ENCODE assay signal across 1 cellular context in the genomic region with DNA sequence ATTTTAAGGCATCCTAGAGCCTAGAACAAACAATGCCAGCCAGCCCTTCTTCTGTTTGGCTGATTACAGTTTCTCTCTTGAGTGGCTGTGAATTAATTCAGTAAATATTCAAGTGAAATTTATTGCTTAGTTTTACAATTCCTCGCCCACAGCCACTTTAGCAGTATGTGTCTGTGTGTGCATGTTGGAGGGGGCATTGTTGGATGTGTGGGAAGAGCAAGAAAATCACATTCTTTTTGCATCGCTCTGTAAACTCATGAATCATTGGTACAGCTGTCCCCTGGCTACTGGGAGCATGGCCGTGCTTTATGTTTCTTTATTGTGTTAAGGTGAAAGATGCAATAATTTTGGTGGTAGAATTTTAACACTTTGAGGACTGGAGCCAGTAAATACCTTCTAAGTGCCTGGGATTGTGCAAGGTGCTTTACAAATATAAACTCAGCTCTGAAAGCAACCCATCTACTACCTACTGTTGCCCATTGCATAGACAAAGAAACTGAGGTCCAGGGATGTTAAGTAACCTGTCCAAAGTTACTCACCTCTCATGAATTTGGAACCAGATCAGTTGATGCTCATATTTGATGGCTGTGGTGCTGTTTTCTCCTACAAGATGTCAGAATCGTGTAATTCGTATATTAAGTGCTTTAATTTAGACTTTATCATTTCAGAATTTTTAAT.
TF ChIP-seq lines count a peak whose summit lies in the region.

No MANE protein-coding gene starts in this region.

TF ChIP-seq in SK-N-SH treated with all-trans-retinoic acid at 6 μM for 48 hours, 23 proteins besides CTCF, POLR2A, EP300 and RAD21 (continued from another document):
- TF ChIP-seq, protein P1, sequence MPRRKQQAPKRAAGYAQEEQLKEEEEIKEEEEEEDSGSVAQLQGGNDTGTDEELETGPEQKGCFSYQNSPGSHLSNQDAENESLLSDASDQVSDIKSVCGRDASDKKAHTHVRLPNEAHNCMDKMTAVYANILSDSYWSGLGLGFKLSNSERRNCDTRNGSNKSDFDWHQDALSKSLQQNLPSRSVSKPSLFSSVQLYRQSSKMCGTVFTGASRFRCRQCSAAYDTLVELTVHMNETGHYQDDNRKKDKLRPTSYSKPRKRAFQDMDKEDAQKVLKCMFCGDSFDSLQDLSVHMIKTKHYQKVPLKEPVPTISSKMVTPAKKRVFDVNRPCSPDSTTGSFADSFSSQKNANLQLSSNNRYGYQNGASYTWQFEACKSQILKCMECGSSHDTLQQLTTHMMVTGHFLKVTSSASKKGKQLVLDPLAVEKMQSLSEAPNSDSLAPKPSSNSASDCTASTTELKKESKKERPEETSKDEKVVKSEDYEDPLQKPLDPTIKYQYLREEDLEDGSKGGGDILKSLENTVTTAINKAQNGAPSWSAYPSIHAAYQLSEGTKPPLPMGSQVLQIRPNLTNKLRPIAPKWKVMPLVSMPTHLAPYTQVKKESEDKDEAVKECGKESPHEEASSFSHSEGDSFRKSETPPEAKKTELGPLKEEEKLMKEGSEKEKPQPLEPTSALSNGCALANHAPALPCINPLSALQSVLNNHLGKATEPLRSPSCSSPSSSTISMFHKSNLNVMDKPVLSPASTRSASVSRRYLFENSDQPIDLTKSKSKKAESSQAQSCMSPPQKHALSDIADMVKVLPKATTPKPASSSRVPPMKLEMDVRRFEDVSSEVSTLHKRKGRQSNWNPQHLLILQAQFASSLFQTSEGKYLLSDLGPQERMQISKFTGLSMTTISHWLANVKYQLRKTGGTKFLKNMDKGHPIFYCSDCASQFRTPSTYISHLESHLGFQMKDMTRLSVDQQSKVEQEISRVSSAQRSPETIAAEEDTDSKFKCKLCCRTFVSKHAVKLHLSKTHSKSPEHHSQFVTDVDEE (CRISPR knock-in tag; IDR thresholded peaks at IDR 0.05), result no peak
- TF ChIP-seq ESRRG (CRISPR knock-in tag; IDR thresholded peaks at IDR 0.05), result no peak
- TF ChIP-seq GLIS3 (CRISPR knock-in tag; IDR thresholded peaks at IDR 0.05), result no peak
- TF ChIP-seq RARB (CRISPR knock-in tag; IDR thresholded peaks at IDR 0.05), result no peak
- TF ChIP-seq ISL1 (CRISPR knock-in tag; IDR thresholded peaks at IDR 0.05), result no peak
- TF ChIP-seq ZC3H10 (CRISPR knock-in tag; IDR thresholded peaks at IDR 0.05), result no peak
- TF ChIP-seq, protein P2, sequence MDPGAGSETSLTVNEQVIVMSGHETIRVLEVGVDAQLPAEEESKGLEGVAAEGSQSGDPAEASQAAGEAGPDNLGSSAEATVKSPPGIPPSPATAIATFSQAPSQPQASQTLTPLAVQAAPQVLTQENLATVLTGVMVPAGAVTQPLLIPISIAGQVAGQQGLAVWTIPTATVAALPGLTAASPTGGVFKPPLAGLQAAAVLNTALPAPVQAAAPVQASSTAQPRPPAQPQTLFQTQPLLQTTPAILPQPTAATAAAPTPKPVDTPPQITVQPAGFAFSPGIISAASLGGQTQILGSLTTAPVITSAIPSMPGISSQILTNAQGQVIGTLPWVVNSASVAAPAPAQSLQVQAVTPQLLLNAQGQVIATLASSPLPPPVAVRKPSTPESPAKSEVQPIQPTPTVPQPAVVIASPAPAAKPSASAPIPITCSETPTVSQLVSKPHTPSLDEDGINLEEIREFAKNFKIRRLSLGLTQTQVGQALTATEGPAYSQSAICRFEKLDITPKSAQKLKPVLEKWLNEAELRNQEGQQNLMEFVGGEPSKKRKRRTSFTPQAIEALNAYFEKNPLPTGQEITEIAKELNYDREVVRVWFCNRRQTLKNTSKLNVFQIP (CRISPR knock-in tag; IDR thresholded peaks at IDR 0.05; ENCODE audit: borderline replicate concordance, low read depth), result no peak
TF ChIP-seq in SK-N-SH treated with all-trans-retinoic acid at 6 μM for 48 hours: peak in this region for 0.
